1 cellular context compared by ENCODE assay signal in the genomic region with DNA sequence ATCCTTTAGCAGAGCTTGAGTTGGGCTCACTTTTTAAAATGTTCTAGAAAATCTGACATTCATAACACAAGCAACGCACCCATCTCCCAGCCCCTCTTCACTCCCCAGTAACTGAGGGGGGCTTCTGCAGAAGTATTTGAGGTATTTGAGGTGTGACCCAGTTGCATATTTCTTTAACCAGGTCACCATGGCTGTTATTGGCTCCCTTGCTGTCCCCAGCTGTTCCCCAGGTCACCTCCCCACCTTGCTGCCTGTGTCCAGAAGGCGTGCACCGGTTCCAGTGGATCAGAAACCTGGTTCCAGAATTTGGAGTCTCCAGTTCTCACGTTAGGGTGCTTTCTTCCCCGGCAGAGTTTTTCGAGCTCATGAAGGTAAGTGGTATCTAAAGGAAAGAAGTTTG.
TF ChIP-seq lines count a peak whose summit lies in the region.

No MANE protein-coding gene starts in this region.

TF ChIP-seq in HCT116, 20 proteins besides CTCF, POLR2A, EP300 and RAD21 (continued from another document):
- TF ChIP-seq, protein P1, sequence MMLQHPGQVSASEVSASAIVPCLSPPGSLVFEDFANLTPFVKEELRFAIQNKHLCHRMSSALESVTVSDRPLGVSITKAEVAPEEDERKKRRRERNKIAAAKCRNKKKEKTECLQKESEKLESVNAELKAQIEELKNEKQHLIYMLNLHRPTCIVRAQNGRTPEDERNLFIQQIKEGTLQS (IDR thresholded peaks at IDR 0.05): no peak
